Comparison of ENCODE assay signal across 21 cellular contexts in genomic region chr14:88202296-88202695, GRCh38.
A peak's percentile ranks its signal among the peaks of the same experiment; 100 is the strongest.
DNase-seq lines count a peak whose midpoint lies in the region; ATAC-seq and TF ChIP-seq lines count a peak whose summit lies in the region.
"Had no signal": no experiment of that assay in that cellular context is flagged by ENCODE, and none has a peak within 500 bp of the region (broad histone marks: within the 10 kb centered on the region; RNA-seq: fewer than 3 reads in every experiment).

No MANE protein-coding gene starts in this region.

- H3K36me3 ChIP-seq in colonic mucosa (no peaks in the 10 kb centered on the region), hepatocyte (replicated peaks; ENCODE audit: insufficient read depth, low read depth) (no peaks in the 10 kb centered on the region), mucosa of descending colon (ENCODE audit: low read depth) (no peaks in the 10 kb centered on the region), neuronal stem cell (replicated peaks in 1 of 2; ENCODE audit: control insufficient read depth in 2 of 2, insufficient read depth in 2 of 2, low read length in 2 of 2) (no peaks in the 10 kb centered on the region), gastroesophageal sphincter (no peaks in the 10 kb centered on the region)
- H3K36me3 ChIP-seq: BE2C, BLaER1 had no signal

- no peak overlapping the region for H3K27ac Mint-ChIP-seq in natural killer cell
- H3K27ac Mint-ChIP-seq: CD14-positive monocyte; CD4-positive, CD25-positive, alpha-beta regulatory T cell; CD8-positive, alpha-beta memory T cell had no signal

- H3K23ac ChIP-seq in neuronal stem cell (ENCODE audit: low read depth, low read length, poor library complexity): no peak overlapping the region

- H4K91ac ChIP-seq in neuronal stem cell (ENCODE audit: low read depth, low read length, poor library complexity): no peak overlapping the region

- H2BK120ac ChIP-seq in neuronal stem cell (ENCODE audit: low read depth, low read length): no peak overlapping the region

- no peaks in the 10 kb centered on the region for H3K27me3 ChIP-seq in colonic mucosa
- no peaks in the 10 kb centered on the region for H3K27me3 ChIP-seq in hepatocyte
- H3K27me3 ChIP-seq in neuronal stem cell (ENCODE audit: control insufficient read depth in 3 of 3, insufficient read depth in 3 of 3, low read depth in 1 of 3, low read length in 3 of 3): no peaks in the 10 kb centered on the region
- H3K27me3 ChIP-seq in gastroesophageal sphincter: peaks cover 14% of the 10 kb centered on the region
- H3K27me3 ChIP-seq: BE2C, BLaER1 had no signal

- H3K9ac ChIP-seq in colonic mucosa (ENCODE audit: low read depth in 2 of 2, low read length in 2 of 2) (no peak overlapping the region), neuronal stem cell (ENCODE audit: low read depth, low read length, poor library complexity) (peak overlapping the region; percentile 3)
- H3K9ac ChIP-seq: BLaER1 had no signal

- no peaks in the 10 kb centered on the region for H4K20me1 ChIP-seq in hepatocyte (ENCODE audit: insufficient read depth, poor library complexity, severe bottlenecking)
- H4K20me1 ChIP-seq: BLaER1 had no signal

- H3K79me2 ChIP-seq in hepatocyte: no peaks in the 10 kb centered on the region

- no peak overlapping the region for H3K4me3 Mint-ChIP-seq in natural killer cell
- H3K4me3 Mint-ChIP-seq: CD14-positive monocyte; CD4-positive, alpha-beta memory T cell; CD4-positive, CD25-positive, alpha-beta regulatory T cell; CD8-positive, alpha-beta memory T cell had no signal

- H3K79me1 ChIP-seq in neuronal stem cell (ENCODE audit: low read depth, low read length): no peaks in the 10 kb centered on the region

- 90% methylated on average over 5 of the region's 5 CpGs for WGBS in hepatocyte (ENCODE audit: low lambda C conversion rate, missing lambda C conversion rate)
- no CpG with 5 or more reads among the region's 5 CpGs for WGBS in neuronal stem cell (ENCODE audit: extremely low coverage in 2 of 2, insufficient read length in 2 of 2, insufficient replicate concordance in 1 of 2), 2 donors
- 83 to 86% methylated on average over 1 to 2 of the region's 5 CpGs for WGBS in gastroesophageal sphincter (ENCODE audit: low coverage in 1 of 2), 2 donors
- WGBS in lower leg skin, 2 donors: 81 to 84% methylated on average over 5 of the region's 5 CpGs

- H2BK15ac ChIP-seq in neuronal stem cell (ENCODE audit: low read length): no peak overlapping the region

- no peak overlapping the region for H3K18ac ChIP-seq in neuronal stem cell (ENCODE audit: low read length)

- H3K9me3 Mint-ChIP-seq in natural killer cell: no peaks in the 10 kb centered on the region
- H3K9me3 Mint-ChIP-seq: CD8-positive, alpha-beta memory T cell had no signal

- H3K14ac ChIP-seq in neuronal stem cell (ENCODE audit: low read length): no peak overlapping the region

- H3K4me1 ChIP-seq in colonic mucosa (no peaks in the 10 kb centered on the region), hepatocyte (ENCODE audit: insufficient read depth) (peaks cover 3% of the 10 kb centered on the region), mucosa of descending colon (ENCODE audit: low read depth) (peaks cover 11% of the 10 kb centered on the region), neuronal stem cell (ENCODE audit: control insufficient read depth in 2 of 2, insufficient read depth in 1 of 2, low read depth in 1 of 2, low read length in 2 of 2) (peaks cover 0 to 11% of the 10 kb centered on the region in 2 donors), gastroesophageal sphincter (no peaks in the 10 kb centered on the region)
- H3K4me1 ChIP-seq: BE2C had no signal

- no peak overlapping the region for H4K8ac ChIP-seq in neuronal stem cell (ENCODE audit: low read depth, low read length)

- ATAC-seq in mucosa of descending colon (peak; percentile 79), gastroesophageal sphincter (no peak), natural killer cell (no peak)

- H3K4ac ChIP-seq in neuronal stem cell (ENCODE audit: low read length): no peak overlapping the region

- H3K4me3 ChIP-seq in colonic mucosa (no peak overlapping the region), hepatocyte (no peak overlapping the region), mucosa of descending colon (no peak overlapping the region), neuronal stem cell (ENCODE audit: low read length in 2 of 2) (no peak overlapping the region), gastroesophageal sphincter (no peak overlapping the region), lower leg skin (ENCODE audit: low read depth, poor library complexity, severe bottlenecking) (no peak overlapping the region)
- H3K4me3 ChIP-seq: BLaER1 had no signal

- H3K4me2 ChIP-seq in hepatocyte: no peak overlapping the region
- no peak overlapping the region for H3K4me2 ChIP-seq in neuronal stem cell (ENCODE audit: insufficient read depth, low read length, poor library complexity, severe bottlenecking)
- H3K4me2 ChIP-seq: BLaER1 had no signal

- H3K36me3 Mint-ChIP-seq in natural killer cell: no peaks in the 10 kb centered on the region
- H3K36me3 Mint-ChIP-seq: CD14-positive monocyte; CD4-positive, alpha-beta memory T cell; CD4-positive, CD25-positive, alpha-beta regulatory T cell; CD8-positive, alpha-beta memory T cell had no signal

- H2BK12ac ChIP-seq in neuronal stem cell (ENCODE audit: low read length): no peak overlapping the region

- TF ChIP-seq POLR2A in gastroesophageal sphincter (IDR thresholded peaks at IDR 0.05) (no peak), lower leg skin (IDR thresholded peaks at IDR 0.05) (no peak)

- no peak overlapping the region for H2AFZ ChIP-seq in hepatocyte
- no peak overlapping the region for H2AFZ ChIP-seq in neuronal stem cell (ENCODE audit: low read length)

- intact Hi-C loops in colonic mucosa (cut with DNase I): no loop called here
- intact Hi-C loops in mucosa of descending colon (cut with DNase I, micrococcal nuclease): no loop called here
- intact Hi-C loops in lower leg skin (cut with DNase I; ENCODE audit: low total_unique reads): no loop called here
- intact Hi-C loops in natural killer cell (cut with micrococcal nuclease): no loop called here

- no peaks in the 10 kb centered on the region for H3K4me1 Mint-ChIP-seq in natural killer cell
- H3K4me1 Mint-ChIP-seq: CD14-positive monocyte; CD4-positive, CD25-positive, alpha-beta regulatory T cell; CD8-positive, alpha-beta memory T cell had no signal

- H3K9me3 ChIP-seq in colonic mucosa: no peaks in the 10 kb centered on the region
- no peaks in the 10 kb centered on the region for H3K9me3 ChIP-seq in hepatocyte (ENCODE audit: low read depth)
- H3K9me3 ChIP-seq in mucosa of descending colon: no peaks in the 10 kb centered on the region
- no peaks in the 10 kb centered on the region for H3K9me3 ChIP-seq in neuronal stem cell (replicated peaks in 1 of 2; ENCODE audit: control insufficient read depth in 2 of 2, insufficient read depth in 1 of 2, low read depth in 1 of 2, low read length in 2 of 2)
- no peaks in the 10 kb centered on the region for H3K9me3 ChIP-seq in gastroesophageal sphincter
- H3K9me3 ChIP-seq: BE2C, BLaER1 had no signal

- TF ChIP-seq EP300 in gastroesophageal sphincter (IDR thresholded peaks at IDR 0.05): no peak

- TF ChIP-seq CTCF in colonic mucosa (IDR thresholded peaks at IDR 0.05): no peak
- no peak for TF ChIP-seq CTCF in hepatocyte (IDR thresholded peaks at IDR 0.05; ENCODE audit: poor library complexity)
- no peak for TF ChIP-seq CTCF in mucosa of descending colon (IDR thresholded peaks at IDR 0.05)
- TF ChIP-seq CTCF in gastroesophageal sphincter (IDR thresholded peaks at IDR 0.05): no peak
- no peak for TF ChIP-seq CTCF in lower leg skin (IDR thresholded peaks at IDR 0.05)
- TF ChIP-seq CTCF in natural killer cell (IDR thresholded peaks at IDR 0.05): no peak

- DNase-seq in colonic mucosa (peak; percentile 34), hepatocyte (ENCODE audit: low spot score) (peak; percentile 13), mucosa of descending colon (peak in 1 of 3 donors; percentile 25), neuronal stem cell (ENCODE audit: low spot score) (no peak), DMS114 treated with DMSO at 0.1 percent for 48 hours (lab: John Stamatoyannopoulos, UW; ENCODE audit: unreplicated experiment) (no peak), lower leg skin (ENCODE audit: low spot score in 2 of 2) (no peak), natural killer cell (no peak)
- DNase-seq: 8988T; ACHN; BE2C; C1 segment of cervical spinal cord; CD4-positive, alpha-beta memory T cell; CD4-positive, CD25-positive, alpha-beta regulatory T cell; CD8-positive, alpha-beta memory T cell; COR-L47; DMS 273 treated with DMSO at 0.1 percent for 48 hours; DMS79 treated with DMSO at 0.1 percent for 48 hours; GF-D8 had no signal

- no peak overlapping the region for H2AK5ac ChIP-seq in neuronal stem cell (ENCODE audit: low read depth, low read length)

- H3K9me2 ChIP-seq in hepatocyte (replicated peaks; ENCODE audit: insufficient read depth): no peaks in the 10 kb centered on the region

- H3K27me3 Mint-ChIP-seq in natural killer cell (ENCODE audit: low read depth in 2 of 2): peaks cover 15 to 26% of the 10 kb centered on the region in 2 donors

- no peak overlapping the region for H3K27ac ChIP-seq in colonic mucosa
- peak overlapping the region; percentile 22 for H3K27ac ChIP-seq in hepatocyte
- H3K27ac ChIP-seq in neuronal stem cell (replicated peaks; ENCODE audit: low read length): no peak overlapping the region
- no peak overlapping the region for H3K27ac ChIP-seq in gastroesophageal sphincter
- H3K27ac ChIP-seq: BLaER1 had no signal

- H2BK5ac ChIP-seq in neuronal stem cell (ENCODE audit: low read length): no peak overlapping the region

Comparison
In these comparisons a context has a peak if more than half of its experiments do, and no peak if none do; other contexts are left out.
1. DNase-seq: peak in colonic mucosa (single experiment) and hepatocyte (single experiment); none in neuronal stem cell (single experiment), DMS114 treated with DMSO at 0.1 percent for 48 hours (single experiment), lower leg skin (0 of 2) and natural killer cell (single experiment).